In genomic region chr1:44454704-44455103, GRCh38 we compare ENCODE assay signal across 24 cellular contexts.
"Had no signal": no experiment of that assay in that cellular context is flagged by ENCODE, and none has a peak within 500 bp of the region (broad histone marks: within the 10 kb centered on the region; RNA-seq: fewer than 3 reads in every experiment).

No MANE protein-coding gene starts in this region.

- H3K27me3 ChIP-seq: colonic mucosa, heart left ventricle had no signal

- DNase-seq: colonic mucosa; cortex of kidney; dermis blood vessel endothelial cell; dorsolateral prefrontal cortex; effector CD4-positive, alpha-beta T cell; effector CD8-positive, alpha-beta T cell; effector memory CD4-positive, alpha-beta T cell; effector memory CD8-positive, alpha-beta T cell; endodermal cell; erythroblast; esophagus squamous epithelium; foreskin fibroblast; foreskin keratinocyte; foreskin melanocyte; gastrocnemius medialis; glutamatergic neuron; head of caudate nucleus; heart left ventricle; heart right ventricle had no signal

- H3K4me1 ChIP-seq: colonic mucosa, esophagus muscularis mucosa, esophagus squamous epithelium, foreskin keratinocyte, gastrocnemius medialis, gastroesophageal sphincter, heart left ventricle, heart right ventricle had no signal

- H3K27ac ChIP-seq: colonic mucosa, coronary artery, epithelial cell of prostate, esophagus muscularis mucosa, esophagus squamous epithelium, foreskin keratinocyte, gastrocnemius medialis, gastroesophageal sphincter, heart left ventricle, heart right ventricle had no signal

- H3K36me3 ChIP-seq: colonic mucosa, esophagus muscularis mucosa, esophagus squamous epithelium, gastrocnemius medialis, gastroesophageal sphincter, heart left ventricle, heart right ventricle had no signal

- H3K9me3 ChIP-seq: colonic mucosa, esophagus squamous epithelium, gastrocnemius medialis, gastroesophageal sphincter had no signal

- H3K4me3 ChIP-seq: colonic mucosa, coronary artery, dorsolateral prefrontal cortex, esophagus muscularis mucosa, esophagus squamous epithelium, gastrocnemius medialis, gastroesophageal sphincter, heart left ventricle, heart right ventricle had no signal

- ATAC-seq: effector memory CD8-positive, alpha-beta T cell; esophagus mucosa; foreskin keratinocyte; gastrocnemius medialis; gastroesophageal sphincter; heart left ventricle; heart right ventricle had no signal
